In the genomic region with DNA sequence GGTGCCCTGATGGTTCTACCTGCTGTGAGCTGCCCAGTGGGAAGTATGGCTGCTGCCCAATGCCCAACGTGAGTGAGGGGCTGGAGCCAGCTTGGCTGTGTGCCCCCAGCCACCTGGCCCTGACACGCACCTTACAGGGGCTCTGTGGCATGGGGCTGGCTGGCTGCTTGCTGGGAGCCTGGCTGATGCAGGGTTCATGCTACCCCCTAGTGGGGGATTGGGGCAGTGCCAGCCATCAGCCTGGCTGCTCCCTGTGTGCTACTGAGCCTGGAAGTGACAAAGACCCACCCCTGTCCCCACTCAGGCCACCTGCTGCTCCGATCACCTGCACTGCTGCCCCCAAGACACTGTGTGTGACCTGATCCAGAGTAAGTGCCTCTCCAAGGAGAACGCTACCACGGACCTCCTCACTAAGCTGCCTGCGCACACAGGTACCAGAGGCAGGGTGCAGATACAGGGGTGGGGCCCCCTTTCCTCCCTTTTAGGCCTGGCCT, we compare ENCODE assay signal across 8 cellular contexts. TPM values are rescaled to one million over a fixed set of nuclear protein-coding genes. Genes with fewer than 3 reads are reported as not detected.
DNase-seq lines count a peak whose midpoint lies in the region; ATAC-seq, FAIRE-seq and TF ChIP-seq lines count a peak whose summit lies in the region.

No MANE protein-coding gene starts in this region.

- peak; percentile 29 for FAIRE-seq in keratinocyte (lab: Jason Lieb, UNC)

- no peaks in the 10 kb centered on the region for H3K9me1 ChIP-seq in keratinocyte (ENCODE audit: control insufficient read depth, extremely low read depth, insufficient read depth, low read length)

- H3K9ac ChIP-seq in Loucy (ENCODE audit: low read depth, low read length, poor library complexity, severe bottlenecking) (no peak overlapping the region), keratinocyte (ENCODE audit: control insufficient read depth, extremely low read depth, insufficient read depth, low read length) (no peak overlapping the region)

- H3K9me2 ChIP-seq in Loucy (replicated peaks; ENCODE audit: low read depth, low read length): no peaks in the 10 kb centered on the region

- dilution Hi-C loops in keratinocyte (cut with MboI; ENCODE audit: extremely low pct_ligation_motif_present, low sequenced_read_pairs): no loop called here

- H3K9me3 ChIP-seq in Loucy (ENCODE audit: insufficient read depth, low read depth, low read length) (no peaks in the 10 kb centered on the region), keratinocyte (ENCODE audit: control insufficient read depth, low read depth, low read length) (no peaks in the 10 kb centered on the region)

- H4K20me1 ChIP-seq in Loucy (ENCODE audit: insufficient read depth, low read length, poor library complexity, severe bottlenecking) (no peaks in the 10 kb centered on the region), keratinocyte (ENCODE audit: control insufficient read depth, extremely low read depth, insufficient read depth, low read length) (no peaks in the 10 kb centered on the region)

- in situ Hi-C loops in G401 (cut with HindIII; ENCODE audit: low sequenced_read_pairs) (no loop called here), brain microvascular endothelial cell (cut with HindIII; ENCODE audit: low pct_ligation_motif_present, low sequenced_read_pairs) (no loop called here)

- no peak for ATAC-seq in HG03565 (IDR thresholded peaks at IDR 0.05; ENCODE audit: unreplicated experiment)

- H3K4me1 ChIP-seq in Loucy (ENCODE audit: insufficient read depth, low read length, poor library complexity, severe bottlenecking) (peaks cover 5% of the 10 kb centered on the region), keratinocyte (ENCODE audit: control insufficient read depth, extremely low read depth, insufficient read depth, low read length) (peaks cover 26% of the 10 kb centered on the region)

- H3K36me3 ChIP-seq in Loucy (ENCODE audit: insufficient read depth, low read length): no peaks in the 10 kb centered on the region
- peaks cover 29% of the 10 kb centered on the region for H3K36me3 ChIP-seq in brain microvascular endothelial cell (replicated peaks)
- peaks cover 25 to 33% of the 10 kb centered on the region in 2 experiments for H3K36me3 ChIP-seq in keratinocyte (ENCODE audit: control insufficient read depth in 2 of 2, extremely low read depth in 1 of 2, insufficient read depth in 2 of 2, low read length in 2 of 2)

- no peak overlapping the region for H3K4me2 ChIP-seq in Loucy (ENCODE audit: low read depth, low read length, poor library complexity, severe bottlenecking)
- no peak overlapping the region for H3K4me2 ChIP-seq in keratinocyte (ENCODE audit: control insufficient read depth, extremely low read depth, insufficient read depth, low read depth, low read length)

- TF ChIP-seq CTCF in Loucy (conservative IDR thresholded peaks at IDR 0.05; ENCODE audit: low read length): peak; percentile 81
- peak; percentile 89 for TF ChIP-seq CTCF in VCaP (conservative IDR thresholded peaks at IDR 0.05)
- peak; percentile 88 for TF ChIP-seq CTCF in brain microvascular endothelial cell (IDR thresholded peaks at IDR 0.05; ENCODE audit: low read depth, low read length, missing control alignments)
- TF ChIP-seq CTCF in keratinocyte (optimal IDR thresholded peaks at IDR 0.05 in 1 of 3, IDR thresholded peaks at IDR 0.05 in 1 of 3, conservative IDR thresholded peaks at IDR 0.05 in 1 of 3; ENCODE audit: extremely low read depth in 1 of 3, insufficient read depth in 2 of 3, low read length in 3 of 3): peak; percentile 83 to 91 (median 89)

- no peaks in the 10 kb centered on the region for H3K79me2 ChIP-seq in Loucy (ENCODE audit: insufficient read depth, low read length)
- peaks cover 10% of the 10 kb centered on the region for H3K79me2 ChIP-seq in keratinocyte (ENCODE audit: control insufficient read depth, insufficient read depth, low read length)

- no peak overlapping the region for H3K27ac ChIP-seq in VCaP
- no peak overlapping the region for H3K27ac ChIP-seq in brain microvascular endothelial cell
- no peak overlapping the region for H3K27ac ChIP-seq in keratinocyte (ENCODE audit: control insufficient read depth, insufficient read depth, low read length)

- DNase-seq in G401 (ENCODE audit: low spot score) (peak; percentile 64), brain microvascular endothelial cell (peak; percentile 36), keratinocyte (ENCODE audit: low read depth, low spot score) (no peak), mesenteric fat pad (ENCODE audit: low spot score) (no peak)
- peak; percentile 70 to 75 for DNase-seq in stimulated activated CD4-positive, alpha-beta T cell treated with anti-CD3 and anti-CD28 coated beads, Interleukin-2, amount 100 ng/mL, for 48 hours

- H3K27me3 ChIP-seq in Loucy (ENCODE audit: insufficient read depth, low read length, poor library complexity, severe bottlenecking) (no peaks in the 10 kb centered on the region), brain microvascular endothelial cell (replicated peaks) (no peaks in the 10 kb centered on the region), keratinocyte (ENCODE audit: control insufficient read depth, extremely low read depth, insufficient read depth, low read length) (peaks cover 6% of the 10 kb centered on the region)

- no peaks in the 10 kb centered on the region for H3F3A ChIP-seq in Loucy (ENCODE audit: low read depth)

- H2AFZ ChIP-seq in Loucy (ENCODE audit: low read length) (no peak overlapping the region), keratinocyte (ENCODE audit: control insufficient read depth, low read length) (no peak overlapping the region)

- no peak overlapping the region for H3K4me3 ChIP-seq in Loucy (ENCODE audit: low read length, poor library complexity, severe bottlenecking)
- H3K4me3 ChIP-seq in brain microvascular endothelial cell (ENCODE audit: low read depth, low read length): no peak overlapping the region
- no peak overlapping the region for H3K4me3 ChIP-seq in keratinocyte (ENCODE audit: control insufficient read depth in 2 of 3, extremely low read depth in 1 of 3, insufficient read depth in 2 of 3, low read depth in 1 of 3, low read length in 3 of 3)

RNA-seq across cellular contexts. Expression of a gene that starts 5.7 kb away (rescaled TPM):
- 243 and 344 TPM in 2 replicates for total RNA-seq in G401 (2014; rRNA removed; shearing (Covaris generic))
- polyA plus RNA-seq in keratinocyte: 179 to 316 TPM (median 274 TPM) in 3 replicates
- polyA plus RNA-seq in keratinocyte (2011; ENCODE audit: low read depth): 101 TPM
- polyA plus RNA-seq in keratinocyte (2011; cell fraction: cytosol; rRNA removed): 328 and 700 TPM in 2 replicates
- polyA plus RNA-seq in keratinocyte (2011; cell fraction: nucleus; rRNA removed): 1,175 and 2,003 TPM in 2 replicates
- 414 and 541 TPM in 2 replicates for polyA plus RNA-seq in keratinocyte (2012; ENCODE audit: low replicate concordance)
- 269 to 862 TPM (median 302 TPM) in 3 replicates for polyA minus RNA-seq in keratinocyte
- 973 TPM for polyA minus RNA-seq in keratinocyte (2011; cell fraction: cytosol; rRNA and poly(A)+ RNA removed)
- 1,084 and 1,350 TPM in 2 replicates for polyA minus RNA-seq in keratinocyte (2011; cell fraction: nucleus; rRNA and poly(A)+ RNA removed)
- 278 TPM for total RNA-seq in mesenteric fat pad

RNA-seq across cellular contexts. Expression of a gene that starts 12.9 kb away (rescaled TPM):
- total RNA-seq in G401 (2014; rRNA removed; shearing (Covaris generic)): 22.2 and 23.6 TPM in 2 replicates
- 0.35 to 0.95 TPM (median 0.37 TPM) in 3 replicates for polyA plus RNA-seq in keratinocyte
- not detected for polyA plus RNA-seq in keratinocyte (2011; ENCODE audit: low read depth)
- 0.28 and 0.84 TPM in 2 replicates for polyA plus RNA-seq in keratinocyte (2011; cell fraction: cytosol; rRNA removed)
- 0.94 and 1.6 TPM in 2 replicates for polyA plus RNA-seq in keratinocyte (2011; cell fraction: nucleus; rRNA removed)
- 0.72 and 1.0 TPM in 2 replicates for polyA plus RNA-seq in keratinocyte (2012; ENCODE audit: low replicate concordance)
- polyA minus RNA-seq in keratinocyte: 0.38 to 1.7 TPM (median 0.53 TPM) in 3 replicates
- polyA minus RNA-seq in keratinocyte (2011; cell fraction: cytosol; rRNA and poly(A)+ RNA removed): 0.58 TPM
- 2.1 and 2.6 TPM in 2 replicates for polyA minus RNA-seq in keratinocyte (2011; cell fraction: nucleus; rRNA and poly(A)+ RNA removed)
- 3.0 TPM for total RNA-seq in mesenteric fat pad

RNA-seq across cellular contexts. Expression of a gene that starts 26.2 kb away (rescaled TPM):
- 335 and 340 TPM in 2 replicates for total RNA-seq in G401 (2014; rRNA removed; shearing (Covaris generic))
- 108 to 170 TPM (median 149 TPM) in 3 replicates for polyA plus RNA-seq in keratinocyte
- 47.7 TPM for polyA plus RNA-seq in keratinocyte (2011; ENCODE audit: low read depth)
- 86.8 and 178 TPM in 2 replicates for polyA plus RNA-seq in keratinocyte (2011; cell fraction: cytosol; rRNA removed)
- polyA plus RNA-seq in keratinocyte (2011; cell fraction: nucleus; rRNA removed): 160 and 203 TPM in 2 replicates
- polyA plus RNA-seq in keratinocyte (2012; ENCODE audit: low replicate concordance): 183 and 186 TPM in 2 replicates
- 72.4 to 219 TPM (median 104 TPM) in 3 replicates for polyA minus RNA-seq in keratinocyte
- polyA minus RNA-seq in keratinocyte (2011; cell fraction: cytosol; rRNA and poly(A)+ RNA removed): 169 TPM
- polyA minus RNA-seq in keratinocyte (2011; cell fraction: nucleus; rRNA and poly(A)+ RNA removed): 47.5 and 57.8 TPM in 2 replicates
- total RNA-seq in mesenteric fat pad: 60.0 TPM

RNA-seq across cellular contexts. Expression of a gene that starts 38.7 kb away (rescaled TPM):
- 0.17 TPM in 1 of 2 replicates, not detected in the other for total RNA-seq in G401 (2014; rRNA removed; shearing (Covaris generic))
- polyA plus RNA-seq in keratinocyte: 0.06 TPM in 1 of 3 replicates, not detected in the others
- not detected for polyA plus RNA-seq in keratinocyte (2011; ENCODE audit: low read depth)
- polyA plus RNA-seq in keratinocyte (2011; cell fraction: cytosol; rRNA removed): not detected in 2 replicates
- 0.09 and 0.11 TPM in 2 replicates for polyA plus RNA-seq in keratinocyte (2011; cell fraction: nucleus; rRNA removed)
- polyA plus RNA-seq in keratinocyte (2012; ENCODE audit: low replicate concordance): 0.07 TPM in 1 of 2 replicates, not detected in the other
- polyA minus RNA-seq in keratinocyte: not detected in 3 replicates
- polyA minus RNA-seq in keratinocyte (2011; cell fraction: cytosol; rRNA and poly(A)+ RNA removed): not detected
- polyA minus RNA-seq in keratinocyte (2011; cell fraction: nucleus; rRNA and poly(A)+ RNA removed): 0.54 TPM in 1 of 2 replicates, not detected in the other
- 1.4 TPM for total RNA-seq in mesenteric fat pad

RNA-seq across cellular contexts. Expression of a gene that starts 42.4 kb away (rescaled TPM):
- 3.4 and 3.8 TPM in 2 replicates for total RNA-seq in G401 (2014; rRNA removed; shearing (Covaris generic))
- 1.1 to 3.7 TPM (median 1.6 TPM) in 3 replicates for polyA plus RNA-seq in keratinocyte
- 6.9 TPM for polyA plus RNA-seq in keratinocyte (2011; ENCODE audit: low read depth)
- polyA plus RNA-seq in keratinocyte (2011; cell fraction: cytosol; rRNA removed): 2.1 and 4.2 TPM in 2 replicates
- 7.4 and 9.3 TPM in 2 replicates for polyA plus RNA-seq in keratinocyte (2011; cell fraction: nucleus; rRNA removed)
- 1.1 and 13.2 TPM in 2 replicates for polyA plus RNA-seq in keratinocyte (2012; ENCODE audit: low replicate concordance)
- polyA minus RNA-seq in keratinocyte: 1.6 to 3.3 TPM (median 2.2 TPM) in 3 replicates
- 3.3 TPM for polyA minus RNA-seq in keratinocyte (2011; cell fraction: cytosol; rRNA and poly(A)+ RNA removed)
- 2.4 and 2.7 TPM in 2 replicates for polyA minus RNA-seq in keratinocyte (2011; cell fraction: nucleus; rRNA and poly(A)+ RNA removed)
- 0.13 TPM for total RNA-seq in mesenteric fat pad

Comparison
In these comparisons a context has a peak if more than half of its experiments do, and no peak if none do; other contexts are left out.
1. DNase-seq: peak in G401 (single experiment), brain microvascular endothelial cell (single experiment) and stimulated activated CD4-positive, alpha-beta T cell treated with anti-CD3 and anti-CD28 coated beads, Interleukin-2, amount 100 ng/mL, for 48 hours (2 of 2); none in keratinocyte (single experiment) and mesenteric fat pad (single experiment).
2. Peak in every context shown above with its lines, with median percentiles within 50 percentile points of each other: CTCF ChIP-seq.